21 cellular contexts compared by ENCODE assay signal in the genomic region with DNA sequence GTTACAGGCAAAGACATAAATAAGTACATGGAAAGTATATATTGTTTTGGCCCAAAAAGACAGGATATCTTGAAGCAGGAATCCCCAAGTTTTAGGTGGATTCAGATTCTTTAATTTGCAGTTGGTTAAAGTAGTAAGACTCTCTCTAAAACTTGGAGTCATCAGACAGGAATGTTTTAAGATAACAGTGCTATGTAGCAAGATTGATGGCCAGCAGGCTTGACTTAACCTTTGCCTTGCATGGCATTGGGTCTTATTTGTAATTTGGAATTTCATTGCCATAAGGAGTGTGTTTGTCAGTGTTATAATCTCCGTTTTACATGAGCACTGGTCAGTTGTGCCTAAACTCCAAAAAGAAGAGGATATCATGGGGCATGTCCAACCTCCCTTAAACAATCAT.
DNase-seq lines count a peak whose midpoint lies in the region; ATAC-seq, FAIRE-seq and TF ChIP-seq lines count a peak whose summit lies in the region.
"Had no signal": no experiment of that assay in that cellular context is flagged by ENCODE, and none has a peak within 500 bp of the region (broad histone marks: within the 10 kb centered on the region; RNA-seq: fewer than 3 reads in every experiment).

No MANE protein-coding gene starts in this region.

- no peak overlapping the region for H3K9ac ChIP-seq in mammary epithelial cell (ENCODE audit: insufficient read depth, low read length)
- H3K9ac ChIP-seq: KMS-11 had no signal

- no peaks in the 10 kb centered on the region for H3K36me3 ChIP-seq in mammary epithelial cell (ENCODE audit: insufficient read depth, low read length)

- no peak overlapping the region for H3K4me3 ChIP-seq in mammary epithelial cell (replicated peaks in 1 of 3; ENCODE audit: insufficient read depth in 1 of 3, low read depth in 2 of 3, low read length in 3 of 3)
- H3K4me3 ChIP-seq: GM12878 had no signal

- H3K9me3 Mint-ChIP-seq in MCF 10A (ENCODE audit: unreplicated experiment), result peaks cover 8% of the 10 kb centered on the region
- H3K9me3 Mint-ChIP-seq: activated naive CD4-positive, alpha-beta T cell treated with anti-CD3 and anti-CD28 coated beads, Interleukin-2, amount 50 U/mL, for 72 hours had no signal

- H3K4me1 ChIP-seq in mammary epithelial cell (ENCODE audit: insufficient read depth, low read length) (peaks cover 7% of the 10 kb centered on the region), foreskin keratinocyte (no peaks in the 10 kb centered on the region)

- H3K4me3 Mint-ChIP-seq in MCF 10A (ENCODE audit: unreplicated experiment), result no peak overlapping the region
- H3K4me3 Mint-ChIP-seq: immature natural killer cell had no signal

- 100% methylated on average over 1 of the region's 1 CpG for WGBS in mammary epithelial cell (ENCODE audit: low coverage, missing lambda C conversion rate)

- dilution Hi-C loops in mammary epithelial cell (cut with HindIII; ENCODE audit: low sequenced_read_pairs), result no loop called here

- H3K27me3 ChIP-seq in mammary epithelial cell (ENCODE audit: insufficient read depth, low read length) (no peaks in the 10 kb centered on the region), foreskin keratinocyte (no peaks in the 10 kb centered on the region)

- DNase-seq in MCF 10A (ENCODE audit: unreplicated experiment) (peak; percentile 53), mammary epithelial cell (no peak), foreskin keratinocyte (peak in 1 of 2 donors; percentile 22), urothelium cell line (ENCODE audit: low spot score) (peak; percentile 12), NCI-H2227 (lab: John Stamatoyannopoulos, UW; ENCODE audit: unreplicated experiment) (no peak), iPS-NIHi7 (ENCODE audit: extremely low spot score) (no peak)
- DNase-seq: activated CD4-positive, alpha-beta T cell treated with anti-CD3 and anti-CD28 coated beads for 48 hours; activated T-cell treated with anti-CD3 and anti-CD28 coated beads for 4 hours; immature natural killer cell; NCI-H2227 treated with DMSO at 0.1 percent for 48 hours; SHP77 treated with DMSO at 0.1 percent for 48 hours; stimulated activated CD4-positive, alpha-beta T cell treated with anti-CD3 and anti-CD28 coated beads, Interleukin-4, amount 100 ng/mL, for 1 hour; stimulated activated CD8-positive, alpha-beta memory T cell treated with anti-CD3 and anti-CD28 coated beads, Interleukin-4, amount 100 ng/mL, for 48 hours; T-helper 9 cell had no signal

- FAIRE-seq in TTC549 (lab: Jason Lieb, UNC) (peak; percentile 69), urothelium cell line (lab: Jason Lieb, UNC) (no peak)
- FAIRE-seq: endometrium, GM12878 had no signal

- intact Hi-C loops in MCF 10A (cut with micrococcal nuclease), result no loop called here
- intact Hi-C loops in mammary epithelial cell (cut with micrococcal nuclease), result no loop called here

- H3K79me2 ChIP-seq in mammary epithelial cell (ENCODE audit: insufficient read depth, low read length), result no peaks in the 10 kb centered on the region

- ATAC-seq in foreskin keratinocyte, result peak; percentile 35
- ATAC-seq in HG03460 (IDR thresholded peaks at IDR 0.05; ENCODE audit: unreplicated experiment), result no peak
- ATAC-seq: activated naive CD4-positive, alpha-beta T cell treated with anti-CD3 and anti-CD28 coated beads, Interleukin-2, amount 50 U/mL, for 72 hours; GM12878 had no signal

- H2AFZ ChIP-seq in mammary epithelial cell (ENCODE audit: low read depth, low read length), result no peak overlapping the region

- H3K27ac ChIP-seq in mammary epithelial cell (ENCODE audit: insufficient read depth, low read depth, low read length) (no peak overlapping the region), foreskin keratinocyte (no peak overlapping the region)
- H3K27ac ChIP-seq: 22Rv1, KMS-11 had no signal

- TF ChIP-seq CTCF in MCF 10A (IDR thresholded peaks at IDR 0.05; ENCODE audit: unreplicated experiment) (no peak), mammary epithelial cell (conservative IDR thresholded peaks at IDR 0.05 in 1 of 2, IDR thresholded peaks at IDR 0.05 in 1 of 2; ENCODE audit: extremely low read depth in 1 of 2, insufficient read depth in 1 of 2, low read depth in 1 of 2, low read length in 2 of 2) (no peak), foreskin keratinocyte (conservative IDR thresholded peaks at IDR 0.05) (no peak)

- CTCF ChIA-PET in MCF 10A (lab: Yijun Ruan, JAX) (interaction anchor here (0.6 to 2.3 kb wide), 3 partner anchors 9 to 122 kb away, joined by 3 to 7 read pairs (median 3); no protein-coding TSS in a partner anchor), mammary epithelial cell (lab: Charles Lee; ENCODE audit: low non-redundant PET) (no interaction called here)

- POLR2A ChIA-PET in MCF 10A (lab: Yijun Ruan, JAX), result no interaction called here

- no peaks in the 10 kb centered on the region for H3K9me3 ChIP-seq in mammary epithelial cell (replicated peaks; ENCODE audit: insufficient read depth, low read length)

- H4K20me1 ChIP-seq in mammary epithelial cell (ENCODE audit: insufficient read depth, low read length), result no peaks in the 10 kb centered on the region

- no peak overlapping the region for H3K4me2 ChIP-seq in mammary epithelial cell (ENCODE audit: insufficient read depth, low read depth, low read length)
- H3K4me2 ChIP-seq: KMS-11 had no signal

- H3K36me3 Mint-ChIP-seq in MCF 10A (ENCODE audit: insufficient read depth, unreplicated experiment), result no peaks in the 10 kb centered on the region
- H3K36me3 Mint-ChIP-seq: activated naive CD4-positive, alpha-beta T cell treated with anti-CD3 and anti-CD28 coated beads, Interleukin-2, amount 50 U/mL, for 72 hours; immature natural killer cell had no signal

- BruUV-seq in MCF 10A (replicated peaks; lab: Mats Ljungman, UMichigan), result no TSS peak
- BruUV-seq in mammary epithelial cell (replicated peaks; lab: Mats Ljungman, UMichigan), result no TSS peak

- no peaks in the 10 kb centered on the region for H3K27me3 Mint-ChIP-seq in MCF 10A (ENCODE audit: insufficient read depth, unreplicated experiment)

- H3K4me1 Mint-ChIP-seq in MCF 10A (ENCODE audit: insufficient read depth, unreplicated experiment), result peaks cover 17% of the 10 kb centered on the region
- H3K4me1 Mint-ChIP-seq: immature natural killer cell had no signal

- in situ Hi-C loops in mammary epithelial cell (cut with MboI; ENCODE audit: low sequenced_read_pairs in 2 of 2), result no loop called here

- H3K27ac Mint-ChIP-seq in MCF 10A (ENCODE audit: low read depth, unreplicated experiment), result peak overlapping the region; percentile 11
- H3K27ac Mint-ChIP-seq: activated naive CD4-positive, alpha-beta T cell treated with anti-CD3 and anti-CD28 coated beads, Interleukin-2, amount 50 U/mL, for 72 hours; immature natural killer cell had no signal

Comparison
In these comparisons a context has a peak if more than half of its experiments do, and no peak if none do; other contexts are left out.
1. DNase-seq: peak in MCF 10A (single experiment) and urothelium cell line (single experiment); none in mammary epithelial cell (single experiment), NCI-H2227 (single experiment) and iPS-NIHi7 (single experiment).